17 cellular contexts compared by ENCODE assay signal in the genomic region with DNA sequence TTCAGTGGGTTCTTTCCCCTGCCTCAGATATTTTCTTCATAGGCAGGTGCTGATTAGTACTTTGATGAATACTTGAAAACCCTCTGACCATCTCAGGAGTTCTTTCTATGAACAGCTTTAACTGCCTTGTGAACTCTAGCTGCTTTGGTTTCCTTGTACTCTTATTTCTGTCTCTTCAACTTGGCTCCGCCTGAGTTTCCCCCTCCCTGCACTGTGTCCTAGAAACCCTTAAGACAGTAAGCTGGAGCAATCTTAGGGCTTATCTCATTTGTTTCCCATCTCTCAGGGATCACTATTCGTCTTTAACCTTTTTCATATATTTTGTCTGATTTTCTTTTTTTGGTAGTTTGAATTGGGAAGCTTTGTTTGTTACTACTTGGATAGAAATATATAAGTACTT.
DNase-seq lines count a peak whose midpoint lies in the region; ATAC-seq and TF ChIP-seq lines count a peak whose summit lies in the region.
"Had no signal": no experiment of that assay in that cellular context is flagged by ENCODE, and none has a peak within 500 bp of the region (broad histone marks: within the 10 kb centered on the region; RNA-seq: fewer than 3 reads in every experiment).

No MANE protein-coding gene starts in this region.

- no peak overlapping the region for H4K91ac ChIP-seq in H9 (ENCODE audit: insufficient read length, low read depth, low read length)

- H3K27ac Mint-ChIP-seq in H9: peak overlapping the region; percentile 16 to 91 (median 48); a peak in 6 of 7 replicates
- H3K27ac Mint-ChIP-seq in endothelial cell (ENCODE audit: unreplicated experiment): peak overlapping the region; percentile 48

- H3K56ac ChIP-seq in H9 (ENCODE audit: insufficient read length, low read depth, low read length): no peak overlapping the region

- H2BK12ac ChIP-seq in H9 (ENCODE audit: insufficient read length, low read depth, low read length): no peak overlapping the region

- DNase-seq in D341Med (ENCODE audit: low spot score) (peak; percentile 21), H9 (no peak), endothelial cell (ENCODE audit: low spot score) (no peak), pons (ENCODE audit: low spot score) (peak; percentile 30), SW 1271 (lab: John Stamatoyannopoulos, UW) (no peak), retina (no peak)
- DNase-seq: DMS153; EL; HCEC 1CT; NCI-H187 treated with DMSO at 0.1 percent for 48 hours; NCI-H526 treated with DMSO at 0.1 percent for 48 hours; NK-92 treated with Interleukin-12 subunit alpha and Interleukin-12 subunit beta, amount 100 ng/mL, for 24 hours; OCI-M1; RPMI8226; SIG-M5 had no signal

- H3K14ac ChIP-seq in H9 (ENCODE audit: insufficient read depth, low read length): no peak overlapping the region

- no peaks in the 10 kb centered on the region for H3K23me2 ChIP-seq in H9 (ENCODE audit: insufficient read length, low read depth, low read length, poor library complexity, severe bottlenecking)

- H3K9ac ChIP-seq in H9 (ENCODE audit: extremely low read depth, insufficient read length, low read length): no peak overlapping the region

- H3K4me1 Mint-ChIP-seq in H9 (peaks cover 30 to 35% of the 10 kb centered on the region in 2 experiments), endothelial cell (ENCODE audit: unreplicated experiment) (peaks cover 7% of the 10 kb centered on the region)

- H3K27me3 Mint-ChIP-seq in H9 (ENCODE audit: low read depth): no peaks in the 10 kb centered on the region
- peaks cover 2% of the 10 kb centered on the region for H3K27me3 Mint-ChIP-seq in endothelial cell (ENCODE audit: unreplicated experiment)

- no peak overlapping the region for H3T11ph ChIP-seq in H9 (ENCODE audit: low read length)

- no peak overlapping the region for H4K8ac ChIP-seq in H9 (replicated peaks; ENCODE audit: insufficient read length, low read depth, low read length)

- H3K79me1 ChIP-seq in H9 (ENCODE audit: insufficient read depth, low read depth, low read length, poor library complexity, severe bottlenecking): no peaks in the 10 kb centered on the region

- H3K4me3 Mint-ChIP-seq in H9: no peak overlapping the region
- H3K4me3 Mint-ChIP-seq in endothelial cell (ENCODE audit: unreplicated experiment): no peak overlapping the region
- H3K4me3 Mint-ChIP-seq: CD14-positive monocyte had no signal

- peaks cover 1 to 40% (median 24%) of the 10 kb centered on the region in 3 experiments; a peak in 6 of 7 replicates for H3K36me3 Mint-ChIP-seq in H9 (ENCODE audit: insufficient read depth in 1 of 3, low read depth in 3 of 3)
- H3K36me3 Mint-ChIP-seq in endothelial cell (ENCODE audit: low read depth, unreplicated experiment): peaks cover 8% of the 10 kb centered on the region

- H2AFZ ChIP-seq in H9 (ENCODE audit: low read length): no peak overlapping the region

- H2BK15ac ChIP-seq in H9 (ENCODE audit: low read depth, low read length): no peak overlapping the region

- no peak overlapping the region for H3K18ac ChIP-seq in H9 (ENCODE audit: insufficient read length, low read depth, low read length)

- H3K79me2 ChIP-seq in H9 (ENCODE audit: insufficient read depth, low read length): 0 out of 2 replicates have a peak, but pooled peaks cover 1% of the 10 kb centered on the region

- no peak overlapping the region for H2AK5ac ChIP-seq in H9 (ENCODE audit: insufficient read length, low read length)

- H3K27ac ChIP-seq in H9 (ENCODE audit: insufficient read length, low read depth, low read length): no peak overlapping the region

- H3K27me3 ChIP-seq in H9 (ENCODE audit: insufficient read depth, low read length): no peaks in the 10 kb centered on the region

- H3K4me2 ChIP-seq in H9 (ENCODE audit: insufficient read depth, insufficient read length, low read length): no peak overlapping the region

- TF ChIP-seq CTCF in H9 (conservative IDR thresholded peaks at IDR 0.05) (no peak), endothelial cell (IDR thresholded peaks at IDR 0.05; ENCODE audit: unreplicated experiment) (no peak)

- no peak overlapping the region for H2BK120ac ChIP-seq in H9 (ENCODE audit: low read depth, low read length, poor library complexity, severe bottlenecking)

- no peak overlapping the region for H4K5ac ChIP-seq in H9 (ENCODE audit: insufficient read length, low read depth, low read length)

- H3K4ac ChIP-seq in H9 (ENCODE audit: low read depth, low read length): no peak overlapping the region

- no peaks in the 10 kb centered on the region for H3K9me3 ChIP-seq in H9 (ENCODE audit: control insufficient read depth, low read depth, low read length)

- H2BK20ac ChIP-seq in H9 (ENCODE audit: low read depth, low read length, poor library complexity, severe bottlenecking): no peak overlapping the region

- no peak overlapping the region for H3K23ac ChIP-seq in H9 (ENCODE audit: insufficient read length, low read depth, low read length)

- no peaks in the 10 kb centered on the region for H4K20me1 ChIP-seq in H9 (ENCODE audit: control insufficient read depth, insufficient read depth, insufficient read length)

- H2BK5ac ChIP-seq in H9 (ENCODE audit: insufficient read length, low read length): no peak overlapping the region

- peaks cover 4% of the 10 kb centered on the region; the same call in 1 of the 2 replicates for H3K4me1 ChIP-seq in H9 (ENCODE audit: insufficient read depth, low read length)

- WGBS in H9 (ENCODE audit: extremely low coverage, insufficient read length, low lambda C conversion rate): no CpG with 5 or more reads among the region's 2 CpGs

- H3K9me3 Mint-ChIP-seq in H9: no peaks in the 10 kb centered on the region
- H3K9me3 Mint-ChIP-seq in endothelial cell (ENCODE audit: unreplicated experiment): no peaks in the 10 kb centered on the region
- H3K9me3 Mint-ChIP-seq: CD14-positive monocyte had no signal

- ATAC-seq in HG02840 (IDR thresholded peaks at IDR 0.05; ENCODE audit: low FRiP score, unreplicated experiment): no peak

Comparison
In these comparisons a context has a peak if more than half of its experiments do, and no peak if none do; other contexts are left out.
1. DNase-seq: peak in D341Med (single experiment) and pons (single experiment); none in H9 (single experiment), endothelial cell (single experiment), SW 1271 (0 of 2) and retina (single experiment).